Comparison of ENCODE assay signal across 1 cellular context in genomic region chr10:70060389-70060788, GRCh38.
TF ChIP-seq lines count a peak whose summit lies in the region.

No MANE protein-coding gene starts in this region.

TF ChIP-seq in GM23338, 12 proteins besides CTCF, POLR2A, EP300 and RAD21:
- no peak for TF ChIP-seq ZNF114 (CRISPR knock-in tag; IDR thresholded peaks at IDR 0.05)
- TF ChIP-seq POLR2AphosphoS5 (IDR thresholded peaks at IDR 0.05; ENCODE audit: low read depth) = no peak
- no peak for TF ChIP-seq REST (IDR thresholded peaks at IDR 0.05; ENCODE audit: unreplicated experiment)
- no peak for TF ChIP-seq CREB1 (CRISPR knock-in tag; IDR thresholded peaks at IDR 0.05; ENCODE audit: low read depth)
- no peak for TF ChIP-seq ZNF462 (CRISPR knock-in tag; IDR thresholded peaks at IDR 0.05)
- no peak for TF ChIP-seq ETS1 (IDR thresholded peaks at IDR 0.05)
- TF ChIP-seq EZH2phosphoT487 (IDR thresholded peaks at IDR 0.05; ENCODE audit: unreplicated experiment) = no peak
- no peak for TF ChIP-seq ZNF331 (CRISPR knock-in tag; IDR thresholded peaks at IDR 0.05; ENCODE audit: low read depth)
- TF ChIP-seq STAT1 (IDR thresholded peaks at IDR 0.05; ENCODE audit: unreplicated experiment) = no peak
- TF ChIP-seq NANOG (IDR thresholded peaks at IDR 0.05; ENCODE audit: borderline replicate concordance) = no peak
- TF ChIP-seq EZH2 (IDR thresholded peaks at IDR 0.05; ENCODE audit: low read depth, unreplicated experiment) = no peak
- no peak for TF ChIP-seq JUNB (IDR thresholded peaks at IDR 0.05; ENCODE audit: unreplicated experiment)
